ENCODE assay signal across 15 cellular contexts in the genomic region with DNA sequence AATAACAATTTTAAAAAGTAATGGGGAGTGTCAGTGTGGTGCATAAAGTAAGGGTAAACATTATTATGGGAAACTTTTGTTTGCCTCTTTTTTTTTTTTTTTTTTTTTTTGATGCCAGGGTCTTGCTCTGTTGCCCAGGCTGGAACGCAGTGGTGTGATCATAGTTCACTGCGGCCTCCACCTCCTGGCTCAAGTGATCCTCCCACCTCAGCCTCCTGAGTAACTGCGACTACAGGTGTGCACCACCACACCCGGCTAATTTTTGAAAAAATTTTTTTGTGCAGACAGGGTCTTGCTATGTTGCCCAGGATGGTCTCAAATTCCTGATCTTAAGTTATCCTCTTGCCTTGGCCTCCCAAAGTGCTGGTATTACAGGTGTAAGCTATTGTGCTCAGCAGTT. TPM values are rescaled to one million over a fixed set of nuclear protein-coding genes. Genes with fewer than 3 reads are reported as not detected.
DNase-seq lines count a peak whose midpoint lies in the region; ATAC-seq and TF ChIP-seq lines count a peak whose summit lies in the region.
"Had no signal": no experiment of that assay in that cellular context is flagged by ENCODE, and none has a peak within 500 bp of the region (broad histone marks: within the 10 kb centered on the region; RNA-seq: fewer than 3 reads in every experiment).

No MANE protein-coding gene starts in this region.

- intact Hi-C loops in right cardiac atrium (cut with DNase I): no loop called here
- intact Hi-C loops in dendritic cell treated with granulocyte-macrophage colony-stimulating factor and Interleukin-4, amounts not matched to agents 40 ng/mL and 50 ng/mL, for 4 days (cut with micrococcal nuclease): no loop called here

- H3K27me3 ChIP-seq in right atrium auricular region: no peaks in the 10 kb centered on the region
- no peaks in the 10 kb centered on the region for H3K27me3 ChIP-seq in right cardiac atrium (ENCODE audit: control insufficient read depth, insufficient read depth)
- H3K27me3 ChIP-seq in OCI-LY3 (ENCODE audit: low read depth, low read length): no peaks in the 10 kb centered on the region

- no peak overlapping the region for H3K9ac ChIP-seq in OCI-LY3 (ENCODE audit: low read length)

- peak overlapping the region; percentile 41 for H3K4me2 ChIP-seq in OCI-LY3 (ENCODE audit: low read length)

- H4K20me1 ChIP-seq in OCI-LY3 (ENCODE audit: insufficient read depth, low read length): peaks cover 16% of the 10 kb centered on the region

- no peaks in the 10 kb centered on the region for H3K9me3 Mint-ChIP-seq in dendritic cell treated with granulocyte-macrophage colony-stimulating factor and Interleukin-4, amounts not matched to agents 40 ng/mL and 50 ng/mL, for 4 days
- H3K9me3 Mint-ChIP-seq in stimulated activated memory B cell treated with anti-CD40 and anti-IgM and Interleukin-4, amounts not matched to agents 10 μg/mL and 1 μg/mL and 100 μg/mL, for 72 hours: no peaks in the 10 kb centered on the region
- H3K9me3 Mint-ChIP-seq: CD14-positive monocyte; CD8-positive, alpha-beta T cell; H9 had no signal

- no peak overlapping the region for H3K4me3 Mint-ChIP-seq in dendritic cell treated with granulocyte-macrophage colony-stimulating factor and Interleukin-4, amounts not matched to agents 40 ng/mL and 50 ng/mL, for 4 days
- no peak overlapping the region for H3K4me3 Mint-ChIP-seq in stimulated activated memory B cell treated with anti-CD40 and anti-IgM and Interleukin-4, amounts not matched to agents 10 μg/mL and 1 μg/mL and 100 μg/mL, for 72 hours
- H3K4me3 Mint-ChIP-seq: CD8-positive, alpha-beta T cell; H9 had no signal

- H3K4me3 ChIP-seq in right atrium auricular region (no peak overlapping the region), right cardiac atrium (ENCODE audit: low read length) (no peak overlapping the region), OCI-LY3 (ENCODE audit: low read length) (0 out of 2 replicates have a peak overlapping the region, but pooled peaks have one; percentile 13)
- H3K4me3 ChIP-seq: GM12878 had no signal

- WGBS in right cardiac atrium: 98% methylated on average over 4 of the region's 4 CpGs

- no peak for TF ChIP-seq CTCF in right atrium auricular region (IDR thresholded peaks at IDR 0.05)
- TF ChIP-seq CTCF in OCI-LY3 (IDR thresholded peaks at IDR 0.05; ENCODE audit: low read depth, low read length): no peak

- DNase-seq in right atrium auricular region (ENCODE audit: low spot score) (peak; percentile 43), right cardiac atrium (no peak), DMS79 treated with DMSO at 0.1 percent for 48 hours (lab: John Stamatoyannopoulos, UW) (no peak), kidney glomerular epithelial cell (lab: John Stamatoyannopoulos, UW) (no peak)
- DNase-seq: COR-L47, GOT3, H9 had no signal

- no peaks in the 10 kb centered on the region for H3K9me3 ChIP-seq in right atrium auricular region
- H3K9me3 ChIP-seq in right cardiac atrium (ENCODE audit: control insufficient read depth, low read length): no peaks in the 10 kb centered on the region
- H3K9me3 ChIP-seq in OCI-LY3 (ENCODE audit: insufficient read depth, low read length): no peaks in the 10 kb centered on the region

- H3K4me1 ChIP-seq in right atrium auricular region (no peaks in the 10 kb centered on the region), right cardiac atrium (ENCODE audit: control insufficient read depth, insufficient read depth, low read length) (peaks cover 5% of the 10 kb centered on the region), OCI-LY3 (ENCODE audit: low read length) (peaks cover 13% of the 10 kb centered on the region)

- H3K36me3 ChIP-seq in right atrium auricular region: peaks cover 22% of the 10 kb centered on the region
- peaks cover 28% of the 10 kb centered on the region for H3K36me3 ChIP-seq in OCI-LY3 (replicated peaks; ENCODE audit: low read depth, low read length)

- peaks cover 93% of the 10 kb centered on the region for H3K79me2 ChIP-seq in OCI-LY3 (ENCODE audit: low read length)

- H3K36me3 Mint-ChIP-seq in dendritic cell treated with granulocyte-macrophage colony-stimulating factor and Interleukin-4, amounts not matched to agents 40 ng/mL and 50 ng/mL, for 4 days (ENCODE audit: low read depth): peaks cover 75% of the 10 kb centered on the region
- H3K36me3 Mint-ChIP-seq in stimulated activated memory B cell treated with anti-CD40 and anti-IgM and Interleukin-4, amounts not matched to agents 10 μg/mL and 1 μg/mL and 100 μg/mL, for 72 hours: peaks cover 44% of the 10 kb centered on the region

- ATAC-seq in right cardiac atrium (no peak), GM21390 (IDR thresholded peaks at IDR 0.05; ENCODE audit: unreplicated experiment) (no peak)
- no peak for ATAC-seq in stimulated activated memory B cell treated with anti-CD40 and anti-IgM and Interleukin-4, amounts not matched to agents 10 μg/mL and 1 μg/mL and 100 μg/mL, for 72 hours
- ATAC-seq: CD8-positive, alpha-beta T cell had no signal

- no peak overlapping the region for H2AFZ ChIP-seq in OCI-LY3 (ENCODE audit: low read depth, low read length)

- no peak overlapping the region for H3K27ac ChIP-seq in right atrium auricular region
- no peak overlapping the region for H3K27ac ChIP-seq in right cardiac atrium (ENCODE audit: low read length)
- H3K27ac ChIP-seq in OCI-LY3 (ENCODE audit: low read length): peak overlapping the region; percentile 46
- H3K27ac ChIP-seq: 22Rv1 had no signal

- H3K27ac Mint-ChIP-seq in dendritic cell treated with granulocyte-macrophage colony-stimulating factor and Interleukin-4, amounts not matched to agents 40 ng/mL and 50 ng/mL, for 4 days: peak overlapping the region; percentile 59
- peak overlapping the region; percentile 63 for H3K27ac Mint-ChIP-seq in stimulated activated memory B cell treated with anti-CD40 and anti-IgM and Interleukin-4, amounts not matched to agents 10 μg/mL and 1 μg/mL and 100 μg/mL, for 72 hours
- H3K27ac Mint-ChIP-seq: CD8-positive, alpha-beta T cell had no signal

- H3K27me3 Mint-ChIP-seq in dendritic cell treated with granulocyte-macrophage colony-stimulating factor and Interleukin-4, amounts not matched to agents 40 ng/mL and 50 ng/mL, for 4 days: no peaks in the 10 kb centered on the region
- H3K27me3 Mint-ChIP-seq in stimulated activated memory B cell treated with anti-CD40 and anti-IgM and Interleukin-4, amounts not matched to agents 10 μg/mL and 1 μg/mL and 100 μg/mL, for 72 hours: no peaks in the 10 kb centered on the region

- peaks cover 23% of the 10 kb centered on the region for H3K4me1 Mint-ChIP-seq in dendritic cell treated with granulocyte-macrophage colony-stimulating factor and Interleukin-4, amounts not matched to agents 40 ng/mL and 50 ng/mL, for 4 days (ENCODE audit: low read depth)
- peaks cover 34% of the 10 kb centered on the region for H3K4me1 Mint-ChIP-seq in stimulated activated memory B cell treated with anti-CD40 and anti-IgM and Interleukin-4, amounts not matched to agents 10 μg/mL and 1 μg/mL and 100 μg/mL, for 72 hours

RNA-seq across cellular contexts. Expression of a gene that starts 10.7 kb away (rescaled TPM):
- total RNA-seq in right atrium auricular region: 10 to 100 TPM; 42.9 to 45.1 TPM
- 10 to 100 TPM; 46.7 to 72.2 (median 51.1) TPM for total RNA-seq in right cardiac atrium
- polyA plus RNA-seq in right cardiac atrium: 9.8 TPM
